Comparison of ENCODE assay signal across 8 cellular contexts in the genomic region with DNA sequence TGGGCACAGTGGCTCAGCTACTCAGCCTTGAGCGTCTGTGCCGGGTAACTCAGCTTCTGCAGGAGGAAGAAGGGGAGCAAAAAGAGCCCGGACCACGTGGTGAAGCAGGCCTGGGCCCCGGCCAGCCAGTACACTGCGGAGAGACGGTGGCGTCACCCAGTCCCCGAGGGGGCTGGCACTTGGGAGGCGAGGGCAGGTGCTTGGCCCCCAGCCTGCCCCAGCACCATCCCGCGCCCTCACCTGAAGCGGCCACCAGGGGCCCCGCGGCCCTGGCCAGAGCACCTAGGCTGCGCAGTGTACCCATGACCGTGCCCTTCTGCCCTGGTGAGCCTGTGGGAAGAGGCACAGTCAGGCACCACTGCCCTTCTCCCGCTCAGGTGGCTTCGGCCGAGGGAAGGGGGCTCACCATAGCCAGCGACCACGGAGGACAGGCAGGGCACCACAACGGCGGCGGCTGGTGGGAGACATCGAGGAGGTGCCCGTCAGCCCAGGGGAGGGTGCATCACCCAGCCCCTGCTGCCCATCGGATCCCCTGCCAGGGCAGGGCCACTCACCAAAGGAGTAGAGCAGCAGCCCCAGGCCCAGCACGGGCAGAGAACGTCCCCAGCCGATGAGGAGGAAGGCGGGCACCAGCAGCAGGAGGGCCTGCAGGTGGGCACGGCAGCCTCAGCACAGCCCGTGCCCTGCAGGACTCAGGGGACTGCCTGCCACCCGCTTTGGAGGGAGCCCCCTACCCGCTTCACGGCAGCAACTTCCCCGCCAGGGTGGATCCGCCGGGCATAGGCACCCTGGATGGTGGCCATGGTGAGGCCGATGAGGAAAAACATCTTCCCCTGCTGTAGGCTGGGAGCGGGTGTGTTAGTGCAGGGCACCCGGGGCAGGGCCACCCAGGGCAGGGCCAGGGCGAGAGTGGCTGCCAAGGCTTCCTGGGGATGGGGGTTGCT. TPM values are rescaled to one million over a fixed set of nuclear protein-coding genes. Genes with fewer than 3 reads are reported as not detected.
DNase-seq lines count a peak whose midpoint lies in the region; ATAC-seq and TF ChIP-seq lines count a peak whose summit lies in the region.

No MANE protein-coding gene starts in this region.

- DNase-seq in GM12864 (ENCODE audit: low read depth) (no peak), NT2/D1 (ENCODE audit: low read depth, low spot score) (no peak), esophagus muscularis mucosa (ENCODE audit: extremely low spot score) (no peak), retinal pigment epithelial cell (ENCODE audit: low read depth) (no peak), HK-2 (ENCODE audit: unreplicated experiment) (no peak), NCI-H345 treated with DMSO at 0.1 percent for 48 hours (lab: John Stamatoyannopoulos, UW; ENCODE audit: unreplicated experiment) (no peak), GM19240 (ENCODE audit: insufficient read length, low spot score) (no peak)

- TF ChIP-seq CTCF in GM12864 (IDR thresholded peaks at IDR 0.05; ENCODE audit: low read depth, low read length, missing control alignments) = peak; percentile 32
- TF ChIP-seq CTCF in esophagus muscularis mucosa (IDR thresholded peaks at IDR 0.05) = peak in 1 of 3 experiments; percentile 2
- TF ChIP-seq CTCF in retinal pigment epithelial cell (conservative IDR thresholded peaks at IDR 0.05; ENCODE audit: low read depth, low read length) = peak; percentile 13

- H3K9me3 ChIP-seq in NT2/D1 (ENCODE audit: insufficient read depth, low read length) (no peaks in the 10 kb centered on the region), esophagus muscularis mucosa (no peaks in the 10 kb centered on the region)

- no peak for TF ChIP-seq EP300 in esophagus muscularis mucosa (IDR thresholded peaks at IDR 0.05)

- peak overlapping the region; percentile 80 to 96 (median 94) for H3K27ac ChIP-seq in esophagus muscularis mucosa (replicated peaks in 1 of 4)

- ATAC-seq in GM21619 (IDR thresholded peaks at IDR 0.05; ENCODE audit: unreplicated experiment) = no peak

- 74% methylated on average over 32 of the region's 44 CpGs for WGBS in esophagus muscularis mucosa

- intact Hi-C loops in esophagus muscularis mucosa (cut with DNase I) = loop anchor here (10.0 kb wide), 1 partner anchor 166 kb away; no protein-coding TSS in a partner anchor

- H3K4me1 ChIP-seq in NT2/D1 (ENCODE audit: insufficient read depth, insufficient read length) = peaks cover 35% of the 10 kb centered on the region
- H3K4me1 ChIP-seq in esophagus muscularis mucosa = peaks cover 44 to 52% (median 50%) of the 10 kb centered on the region in 4 donors

- H3K9ac ChIP-seq in NT2/D1 (ENCODE audit: insufficient read length, low read depth) = peak overlapping the region; percentile 17

- H3K36me3 ChIP-seq in NT2/D1 (ENCODE audit: insufficient read depth, insufficient read length, low read length) (peaks cover 79% of the 10 kb centered on the region), esophagus muscularis mucosa (peaks cover 30 to 59% (median 56%) of the 10 kb centered on the region in 4 donors)

- H3K4me3 ChIP-seq in GM12864 (ENCODE audit: low read depth, low read length) (peak overlapping the region; percentile 74), NT2/D1 (ENCODE audit: insufficient read length, low read depth) (no peak overlapping the region), esophagus muscularis mucosa (no peak overlapping the region), retinal pigment epithelial cell (ENCODE audit: low read length) (no peak overlapping the region)

- no peaks in the 10 kb centered on the region for H3K27me3 ChIP-seq in NT2/D1 (ENCODE audit: insufficient read depth, insufficient read length)
- H3K27me3 ChIP-seq in esophagus muscularis mucosa = no peaks in the 10 kb centered on the region

- no peak for TF ChIP-seq POLR2A in esophagus muscularis mucosa (IDR thresholded peaks at IDR 0.05; ENCODE audit: low read depth)

RNA-seq across cellular contexts. Expression of a gene that starts 32.1 kb away (rescaled TPM):
- total RNA-seq in esophagus muscularis mucosa = 10 to 100 TPM; 16.7 to 21.1 (median 18.8) TPM

RNA-seq across cellular contexts. Expression of a gene that starts 32.3 kb away (rescaled TPM):
- 1 to 10 TPM; 4.8 to 8.0 (median 6.4) TPM for total RNA-seq in esophagus muscularis mucosa
